ENCODE assay signal across 8 cellular contexts in genomic region chr1:33295450-33296081, GRCh38. TPM values are rescaled to one million over a fixed set of nuclear protein-coding genes. Genes with fewer than 3 reads are reported as not detected.
DNase-seq lines count a peak whose midpoint lies in the region; ATAC-seq and TF ChIP-seq lines count a peak whose summit lies in the region.

No MANE protein-coding gene starts in this region.

- H3K36me3 ChIP-seq in BJ (ENCODE audit: control insufficient read depth, insufficient read depth, low read length), result peaks cover 20% of the 10 kb centered on the region
- H3K36me3 ChIP-seq in SJSA1, result peaks cover 63% of the 10 kb centered on the region
- no peaks in the 10 kb centered on the region for H3K36me3 ChIP-seq in parathyroid adenoma (ENCODE audit: control insufficient read depth, insufficient read depth, low read length)
- no peaks in the 10 kb centered on the region for H3K36me3 ChIP-seq in transverse colon

- DNase-seq in BJ (ENCODE audit: low read depth), result no peak
- DNase-seq in M059J (ENCODE audit: low read depth), result peak; percentile 77
- peak; percentile 77 to 87 for DNase-seq in SJSA1 (ENCODE audit: low read depth in 1 of 2, low spot score in 2 of 2)
- peak; percentile 87 for DNase-seq in activated gamma-delta T cell treated with anti-CD3 and anti-CD28 coated beads, Interleukin-2, amount 50 U/mL, for 16 hours (ENCODE audit: low read depth)
- DNase-seq in glomerular endothelial cell (ENCODE audit: extremely low read depth, low read depth, low spot score), result peak; percentile 9
- peak; percentile 91 for DNase-seq in transverse colon

- CTCF ChIA-PET in BJ (lab: Yijun Ruan, JAX), result interaction anchor here (0.6 to 8.3 kb wide), 47 partner anchors 9 to 316 kb away, joined by 3 to 203 read pairs (median 5); partner anchors contain the start of genes A3GALT2 and TRIM62

- H2AFZ ChIP-seq in parathyroid adenoma, result no peak overlapping the region

- no peak overlapping the region for H3K4me2 ChIP-seq in parathyroid adenoma (ENCODE audit: low read length)

- H3K27ac ChIP-seq in SJSA1, result no peak overlapping the region
- no peak overlapping the region for H3K27ac ChIP-seq in parathyroid adenoma
- peak overlapping the region in 1 of 4 donors; percentile 21 for H3K27ac ChIP-seq in transverse colon

- ATAC-seq in GM19463 (IDR thresholded peaks at IDR 0.05; ENCODE audit: unreplicated experiment), result peak; percentile 62

- POLR2A ChIA-PET in BJ (lab: Charles Lee), result no interaction called here

- TF ChIP-seq EP300 in transverse colon (IDR thresholded peaks at IDR 0.05; ENCODE audit: low read depth), result no peak

- TF ChIP-seq CTCF in BJ (IDR thresholded peaks at IDR 0.05; ENCODE audit: insufficient read depth, low read depth, low read length) (peak; percentile 92), parathyroid adenoma (IDR thresholded peaks at IDR 0.05) (peak; percentile 79), transverse colon (IDR thresholded peaks at IDR 0.05) (peak; percentile 97 to 99 (median 99))

- intact Hi-C loops in transverse colon (cut with DNase I; ENCODE audit: low total_unique reads), result loop anchor here (2.0 to 10.0 kb wide), 2 partner anchors 73 to 169 kb away; no protein-coding TSS in a partner anchor

- no peak overlapping the region for H3K9ac ChIP-seq in parathyroid adenoma

- H3K4me3 ChIP-seq in BJ (ENCODE audit: low read depth, low read length), result no peak overlapping the region
- H3K4me3 ChIP-seq in SJSA1, result no peak overlapping the region
- no peak overlapping the region for H3K4me3 ChIP-seq in parathyroid adenoma (ENCODE audit: low read depth, low read length)
- no peak overlapping the region for H3K4me3 ChIP-seq in transverse colon

- 0 out of 2 replicates have a peak, but pooled peaks cover 6% of the 10 kb centered on the region for H3K4me1 ChIP-seq in SJSA1 (replicated peaks)
- H3K4me1 ChIP-seq in parathyroid adenoma, result no peaks in the 10 kb centered on the region
- peaks cover 3 to 11% (median 6%) of the 10 kb centered on the region in 4 donors for H3K4me1 ChIP-seq in transverse colon

- in situ Hi-C loops in transverse colon (cut with MboI; ENCODE audit: low pct_ligation_motif_present in 1 of 4, low pct_unique_long_range_greater_than_20kb in 1 of 4, low sequenced_read_pairs in 3 of 4), result loop anchor here (5.0 to 25.0 kb wide), 5 partner anchors 69 to 179 kb away; partner anchors contain the start of gene ZSCAN20 (in 2 of the 4)

- H3K27me3 ChIP-seq in BJ (ENCODE audit: control insufficient read depth, insufficient read depth, low read length) (no peaks in the 10 kb centered on the region), SJSA1 (replicated peaks) (no peaks in the 10 kb centered on the region), parathyroid adenoma (ENCODE audit: control insufficient read depth, insufficient read depth, low read length) (no peaks in the 10 kb centered on the region), transverse colon (no peaks in the 10 kb centered on the region)

- TF ChIP-seq POLR2A in transverse colon (IDR thresholded peaks at IDR 0.05), result no peak

- 28% methylated on average over 12 of the region's 12 CpGs; no CpG with 5 or more reads in 1 of the 2 donors for WGBS in transverse colon (ENCODE audit: low coverage in 1 of 2), 2 donors

- H3K9me3 ChIP-seq in SJSA1 (replicated peaks), result no peaks in the 10 kb centered on the region
- no peaks in the 10 kb centered on the region for H3K9me3 ChIP-seq in parathyroid adenoma (ENCODE audit: control insufficient read depth, low read length)
- H3K9me3 ChIP-seq in transverse colon, result no peaks in the 10 kb centered on the region

- no peaks in the 10 kb centered on the region for H3K79me2 ChIP-seq in parathyroid adenoma

RNA-seq across cellular contexts. Expression of gene A3GALT2, which starts 25.3 kb away (rescaled TPM):
- polyA plus RNA-seq in BJ (2011; rRNA removed), result not detected in 2 replicates
- not detected in 2 replicates for polyA minus RNA-seq in BJ (2011; rRNA and poly(A)+ RNA removed)
- not detected in 2 replicates for total RNA-seq in M059J (2014; rRNA removed; shearing (Covaris generic))
- not detected in 2 replicates for total RNA-seq in SJSA1 (2014; rRNA removed; shearing (Covaris generic))
- not detected in 2 replicates for total RNA-seq in glomerular endothelial cell
- not detected for total RNA-seq in transverse colon

RNA-seq across cellular contexts. Expression of gene ZNF362, which starts 39.3 kb away (rescaled TPM):
- polyA plus RNA-seq in BJ (2011; rRNA removed), result 9.1 and 14.4 TPM in 2 replicates
- 23.3 and 23.6 TPM in 2 replicates for polyA minus RNA-seq in BJ (2011; rRNA and poly(A)+ RNA removed)
- total RNA-seq in M059J (2014; rRNA removed; shearing (Covaris generic)), result 6.2 and 15.2 TPM in 2 replicates
- total RNA-seq in SJSA1 (2014; rRNA removed; shearing (Covaris generic)), result 11.1 and 21.4 TPM in 2 replicates
- total RNA-seq in glomerular endothelial cell (15.8 and 30.3 TPM in 2 replicates), transverse colon (100 to 1,000 TPM in 1 of 4 donors, 10 to 100 TPM in 1, 1 to 10 TPM in 2; 7.9 to 121 (median 12.1) TPM)
